Comparison of ENCODE assay signal across 25 cellular contexts in genomic region chr10:106625761-106626160, GRCh38.
DNase-seq lines count a peak whose midpoint lies in the region; ATAC-seq, FAIRE-seq and TF ChIP-seq lines count a peak whose summit lies in the region.
"Had no signal": no experiment of that assay in that cellular context is flagged by ENCODE, and none has a peak within 500 bp of the region (broad histone marks: within the 10 kb centered on the region; RNA-seq: fewer than 3 reads in every experiment).

No MANE protein-coding gene starts in this region.

- H3K4me1 Mint-ChIP-seq in WTC11, result peaks cover 15% of the 10 kb centered on the region
- H3K4me1 Mint-ChIP-seq in neural progenitor cell, result peaks cover 13% of the 10 kb centered on the region
- H3K4me1 Mint-ChIP-seq: CD4-positive, alpha-beta memory T cell had no signal

- H3K4me2 ChIP-seq in neural progenitor cell, result peak overlapping the region; percentile 29
- H3K4me2 ChIP-seq: A549 had no signal

- no peak overlapping the region for H3K27ac ChIP-seq in neural progenitor cell
- H3K27ac ChIP-seq: A549 had no signal

- peaks cover 13% of the 10 kb centered on the region for H3K4me1 ChIP-seq in neural progenitor cell
- H3K4me1 ChIP-seq: A549, HAP-1 had no signal

- no peak overlapping the region for H3K4me3 ChIP-seq in neural progenitor cell
- H3K4me3 ChIP-seq: A549, HAP-1 had no signal

- H3K36me3 Mint-ChIP-seq in WTC11 (no peaks in the 10 kb centered on the region), neural progenitor cell (no peaks in the 10 kb centered on the region)
- H3K36me3 Mint-ChIP-seq: CD4-positive, alpha-beta memory T cell had no signal

- no peaks in the 10 kb centered on the region for H3K27me3 ChIP-seq in neural progenitor cell

- CTCF ChIA-PET in WTC11 (lab: Charles Lee), result interaction anchor here (0.6 to 1.4 kb wide), 3 partner anchors 80 to 230 kb away, joined by 3 to 4 read pairs (median 3); no protein-coding TSS in a partner anchor

- H3K9ac ChIP-seq in neural progenitor cell, result no peak overlapping the region

- FAIRE-seq in urothelium cell line (lab: Jason Lieb, UNC), result no peak
- FAIRE-seq: A549, G401.6, GM12892, GM19239, H54 had no signal

- TF ChIP-seq CTCF in WTC11 (IDR thresholded peaks at IDR 0.05), result no peak
- TF ChIP-seq CTCF in neural progenitor cell (IDR thresholded peaks at IDR 0.05), result no peak

- H3K27ac Mint-ChIP-seq in WTC11 (no peak overlapping the region), neural progenitor cell (no peak overlapping the region)
- H3K27ac Mint-ChIP-seq: HFFc6 had no signal

- H3K9me3 Mint-ChIP-seq in WTC11 (no peaks in the 10 kb centered on the region), neural progenitor cell (no peaks in the 10 kb centered on the region)
- H3K9me3 Mint-ChIP-seq: HFFc6 had no signal

- H3F3A ChIP-seq in neural progenitor cell (ENCODE audit: low read depth), result peaks cover 9% of the 10 kb centered on the region

- H4K20me1 ChIP-seq in neural progenitor cell (ENCODE audit: low read depth), result no peaks in the 10 kb centered on the region

- H3K9me3 ChIP-seq in neural progenitor cell (ENCODE audit: low read depth), result no peaks in the 10 kb centered on the region
- H3K9me3 ChIP-seq: A549, HAP-1 had no signal

- DNase-seq in ELF-1 (ENCODE audit: low read depth, low spot score), result peak; percentile 25
- peak; percentile 36 for DNase-seq in NCI-H82 treated with DMSO at 0.1 percent for 48 hours (lab: John Stamatoyannopoulos, UW; ENCODE audit: unreplicated experiment)
- no peak for DNase-seq in WTC11 (ENCODE audit: low spot score)
- DNase-seq in neural progenitor cell (ENCODE audit: low spot score), result peak; percentile 59
- DNase-seq in urothelium cell line (ENCODE audit: low spot score), result no peak
- no peak for DNase-seq in NCI-H526 treated with DMSO at 0.1 percent for 48 hours (lab: John Stamatoyannopoulos, UW)
- no peak for DNase-seq in NCI-H2029 (lab: John Stamatoyannopoulos, UW)
- DNase-seq: 8988T, ACHN, AML-193, C1 segment of cervical spinal cord, Calu3, COR-L47, DMS53, DMS79 treated with DMSO at 0.1 percent for 48 hours, GOT3, HFFc6 had no signal

- H3K27me3 Mint-ChIP-seq in WTC11 (ENCODE audit: low read depth), result peaks cover 11% of the 10 kb centered on the region
- peaks cover 2% of the 10 kb centered on the region for H3K27me3 Mint-ChIP-seq in neural progenitor cell (ENCODE audit: insufficient read depth, low read depth)
- H3K27me3 Mint-ChIP-seq: CD4-positive, alpha-beta memory T cell had no signal

- ATAC-seq in WTC11 (peak; percentile 44), GM18505 (IDR thresholded peaks at IDR 0.05; ENCODE audit: unreplicated experiment) (no peak)

- no peaks in the 10 kb centered on the region for H3K36me3 ChIP-seq in neural progenitor cell
- H3K36me3 ChIP-seq: HAP-1 had no signal

- no peak for TF ChIP-seq POLR2A in GM18505 (IDR thresholded peaks at IDR 0.05; ENCODE audit: borderline replicate concordance, extremely low read depth, insufficient read depth, insufficient read length)

- H3K4me3 Mint-ChIP-seq in WTC11, result no peak overlapping the region
- no peak overlapping the region for H3K4me3 Mint-ChIP-seq in neural progenitor cell
- H3K4me3 Mint-ChIP-seq: CD4-positive, alpha-beta memory T cell; HFFc6 had no signal

- POLR2A ChIA-PET in WTC11 (lab: Charles Lee), result no interaction called here

- no peaks in the 10 kb centered on the region for H3K79me2 ChIP-seq in neural progenitor cell (ENCODE audit: low read depth)

- H2AFZ ChIP-seq in neural progenitor cell (replicated peaks), result peak overlapping the region; percentile 44

TF ChIP-seq in WTC11, 78 proteins besides CTCF, POLR2A, EP300 and RAD21:
- TF ChIP-seq SMAD3 (CRISPR knock-in tag; IDR thresholded peaks at IDR 0.05; ENCODE audit: borderline replicate concordance) (no peak), USF1 (CRISPR knock-in tag; IDR thresholded peaks at IDR 0.05) (no peak)

Comparison
In these comparisons a context has a peak if more than half of its experiments do, and no peak if none do; other contexts are left out.
1. DNase-seq: peak in ELF-1 (single experiment), NCI-H82 treated with DMSO at 0.1 percent for 48 hours (single experiment) and neural progenitor cell (single experiment); none in WTC11 (single experiment), urothelium cell line (single experiment), NCI-H526 treated with DMSO at 0.1 percent for 48 hours (single experiment) and NCI-H2029 (single experiment).